Comparison of ENCODE assay signal across 9 cellular contexts in the genomic region with DNA sequence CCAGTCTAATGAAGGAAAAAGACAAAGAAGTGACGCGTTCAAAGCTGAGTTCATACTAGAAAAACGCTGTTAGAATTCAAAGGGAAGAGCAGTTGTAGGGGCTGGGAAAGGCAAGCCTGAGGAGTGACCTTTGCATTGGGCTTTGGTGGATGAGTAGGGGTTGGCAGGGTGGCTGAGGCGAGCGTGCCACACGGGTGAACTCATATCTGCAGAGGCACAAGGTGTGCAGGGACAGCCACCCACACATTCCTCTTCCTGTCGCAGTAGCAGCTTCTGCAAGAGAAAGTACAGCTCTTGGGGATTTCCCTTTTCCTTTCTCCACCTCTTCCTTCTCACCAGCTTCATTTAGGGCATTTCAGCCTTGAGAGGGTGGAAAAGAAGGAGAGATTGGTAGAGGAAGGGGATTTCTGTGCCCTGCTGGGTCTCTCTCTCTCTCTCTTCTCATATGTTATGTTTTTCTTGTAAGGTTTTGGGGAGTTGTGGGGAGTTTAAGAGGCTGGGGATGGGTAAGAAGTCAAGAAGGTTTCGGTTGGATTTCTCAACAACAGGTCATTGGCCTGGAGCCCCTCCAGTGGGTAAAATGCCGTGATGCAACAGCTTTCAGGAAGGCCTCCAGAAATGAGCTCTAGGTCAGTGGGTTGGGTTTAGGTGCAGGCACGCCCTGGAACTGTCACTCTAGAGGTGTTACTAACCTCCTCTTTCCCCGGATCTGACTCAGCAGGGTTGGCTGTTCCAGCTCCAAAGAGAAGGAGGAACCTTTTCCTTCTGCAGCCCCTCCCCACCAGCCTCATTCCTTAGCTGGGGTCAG. TPM values are rescaled to one million over a fixed set of nuclear protein-coding genes. Genes with fewer than 3 reads are reported as not detected.
DNase-seq lines count a peak whose midpoint lies in the region; ATAC-seq, FAIRE-seq and TF ChIP-seq lines count a peak whose summit lies in the region.
"Had no signal": no experiment of that assay in that cellular context is flagged by ENCODE, and none has a peak within 500 bp of the region (broad histone marks: within the 10 kb centered on the region; RNA-seq: fewer than 3 reads in every experiment).

No MANE protein-coding gene starts in this region.

- H3K4me3 Mint-ChIP-seq in T-cell, result peak overlapping the region; percentile 55 to 68 (median 65)
- H3K4me3 Mint-ChIP-seq in astrocyte (ENCODE audit: unreplicated experiment), result no peak overlapping the region

- TF ChIP-seq CTCF in astrocyte (IDR thresholded peaks at IDR 0.05; ENCODE audit: insufficient read depth, low read depth, low read length) (no peak), kidney epithelial cell (IDR thresholded peaks at IDR 0.05; ENCODE audit: insufficient read depth, low read length, poor library complexity, severe bottlenecking) (no peak)

- H3K79me2 ChIP-seq in astrocyte (ENCODE audit: insufficient read depth, low read length), result no peaks in the 10 kb centered on the region
- H3K79me2 ChIP-seq: parathyroid adenoma had no signal

- H3K27me3 Mint-ChIP-seq in T-cell, result no peaks in the 10 kb centered on the region
- H3K27me3 Mint-ChIP-seq in astrocyte (ENCODE audit: low read depth, unreplicated experiment), result peaks cover 7% of the 10 kb centered on the region

- no peak overlapping the region for H2AFZ ChIP-seq in astrocyte (ENCODE audit: low read depth, low read length)
- H2AFZ ChIP-seq: parathyroid adenoma had no signal

- H4K20me1 ChIP-seq in astrocyte (ENCODE audit: insufficient read depth, low read length), result no peaks in the 10 kb centered on the region

- POLR2A ChIA-PET in T-cell (lab: Charles Lee), result interaction anchor here (0.6 to 1.6 kb wide), 10 partner anchors 25 to 406 kb away, joined by 3 to 7 read pairs (median 4); partner anchors contain the start of gene ODC1 (in 1 of the 2)

- H3K36me3 ChIP-seq in astrocyte (ENCODE audit: insufficient read depth, low read length) (no peaks in the 10 kb centered on the region), kidney epithelial cell (ENCODE audit: control insufficient read depth, insufficient read depth, low read length) (no peaks in the 10 kb centered on the region)

- peak; percentile 65 to 80 (median 75) for ATAC-seq in T-cell (replicated peaks in 1 of 4)

- no peak for FAIRE-seq in astrocyte (lab: Jason Lieb, UNC)

- peak overlapping the region; percentile 39 for H3K4me2 ChIP-seq in astrocyte (ENCODE audit: low read length)

- H3K4me1 ChIP-seq in astrocyte (ENCODE audit: insufficient read depth, low read length), result peaks cover 50% of the 10 kb centered on the region

- CTCF ChIA-PET in T-cell (lab: Charles Lee), result interaction anchor here (0.6 to 3.4 kb wide), 50 partner anchors 12 to 592 kb away, joined by 3 to 65 read pairs (median 5); partner anchors contain the start of genes HPCAL1 (in 1 of the 2), NOL10 (in 1 of the 2), ODC1 (in 1 of the 2) and RRM2 (in 1 of the 2)

- H3K9me3 Mint-ChIP-seq in T-cell (no peaks in the 10 kb centered on the region), astrocyte (ENCODE audit: unreplicated experiment) (no peaks in the 10 kb centered on the region)

- no peaks in the 10 kb centered on the region for H3K27me3 ChIP-seq in astrocyte (ENCODE audit: insufficient read depth, low read length)
- H3K27me3 ChIP-seq in kidney epithelial cell (ENCODE audit: control insufficient read depth, insufficient read depth, low read length), result no peaks in the 10 kb centered on the region

- no peaks in the 10 kb centered on the region for H3K9me3 ChIP-seq in astrocyte (ENCODE audit: insufficient read depth, low read depth, low read length)

- H3K36me3 Mint-ChIP-seq in T-cell, result peaks cover 15% of the 10 kb centered on the region
- H3K36me3 Mint-ChIP-seq in astrocyte (ENCODE audit: low read depth, unreplicated experiment), result peaks cover 5% of the 10 kb centered on the region

- peaks cover 43 to 50% (median 46%) of the 10 kb centered on the region in 3 donors for H3K4me1 Mint-ChIP-seq in T-cell
- H3K4me1 Mint-ChIP-seq in astrocyte (ENCODE audit: low read depth, unreplicated experiment), result peaks cover 16% of the 10 kb centered on the region

- no peak overlapping the region for H3K27ac ChIP-seq in astrocyte (ENCODE audit: low read depth, low read length)
- H3K27ac ChIP-seq: parathyroid adenoma had no signal

- no peak overlapping the region for H3K9ac ChIP-seq in astrocyte (ENCODE audit: low read length)
- H3K9ac ChIP-seq: parathyroid adenoma had no signal

- peak; percentile 61 for DNase-seq in AG08395 (ENCODE audit: low spot score)
- DNase-seq in GM19238 (ENCODE audit: insufficient read length, low spot score), result peak; percentile 53
- peak; percentile 76 for DNase-seq in HK-2 (ENCODE audit: unreplicated experiment)
- peak in 31 of 34 experiments; percentile 8 to 54 (median 35) for DNase-seq in T-cell
- DNase-seq in astrocyte (ENCODE audit: low read depth), result peak; percentile 74
- DNase-seq in kidney epithelial cell (ENCODE audit: low read depth), result peak; percentile 84
- peak; percentile 29 to 30 for DNase-seq in stimulated activated CD8-positive, alpha-beta memory T cell treated with anti-CD3 and anti-CD28 coated beads, Interleukin-2, amount 100 ng/mL, for 1 hour (ENCODE audit: low read depth in 2 of 2)
- no peak for DNase-seq in NK-92 treated with Interleukin-12 subunit alpha and Interleukin-12 subunit beta, amount 100 ng/mL, for 24 hours (lab: John Stamatoyannopoulos, UW)

- H3K27ac Mint-ChIP-seq in T-cell, result peak overlapping the region; percentile 90 to 93
- no peak overlapping the region for H3K27ac Mint-ChIP-seq in astrocyte (ENCODE audit: unreplicated experiment)

- no peak overlapping the region for H3K4me3 ChIP-seq in astrocyte (ENCODE audit: insufficient read depth, low read depth, low read length)
- no peak overlapping the region for H3K4me3 ChIP-seq in kidney epithelial cell (ENCODE audit: low read depth, low read length)

RNA-seq across cellular contexts. Expression of gene ODC1, which starts 40.1 kb away (rescaled TPM):
- total RNA-seq in T-cell, result 100 to 1,000 TPM in 1 of 5 donors, 10 to 100 TPM in 4; 40.6 to 102 (median 53.3) TPM
- 85.3 and 119 TPM in 2 replicates for total RNA-seq in astrocyte
- 354 and 394 TPM in 2 replicates for total RNA-seq in kidney epithelial cell
